Comparison of ENCODE assay signal across 15 cellular contexts in the genomic region with DNA sequence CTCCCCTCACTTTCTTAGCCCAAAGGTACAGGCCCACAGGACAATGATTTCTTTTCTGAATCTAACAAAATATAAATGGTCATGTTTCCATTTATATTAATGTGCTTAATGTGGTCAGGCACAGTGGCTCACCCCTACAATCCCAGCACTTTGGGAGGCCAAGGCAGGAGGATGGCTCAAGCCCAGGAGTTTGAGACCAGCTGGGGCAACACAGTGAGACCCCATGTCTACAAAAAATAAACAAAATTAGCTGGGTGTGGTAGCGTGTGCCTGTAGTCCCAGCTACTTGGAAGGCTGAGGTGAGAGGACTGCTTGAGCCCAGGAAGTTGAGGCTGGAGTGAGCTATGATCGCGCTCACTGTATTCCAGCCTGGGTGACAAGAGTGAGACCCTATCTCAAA.
DNase-seq lines count a peak whose midpoint lies in the region; ATAC-seq and TF ChIP-seq lines count a peak whose summit lies in the region.
"Had no signal": no experiment of that assay in that cellular context is flagged by ENCODE, and none has a peak within 500 bp of the region (broad histone marks: within the 10 kb centered on the region; RNA-seq: fewer than 3 reads in every experiment).

No MANE protein-coding gene starts in this region.

- CTCF ChIA-PET in PC-3 (lab: Charles Lee), result no interaction called here

- peak overlapping the region in 2 of 3 donors; percentile 83 to 86 for H3K27ac Mint-ChIP-seq in CD4-positive, CD25-positive, alpha-beta regulatory T cell
- peak overlapping the region; percentile 77 for H3K27ac Mint-ChIP-seq in T-helper 17 cell

- no peak for TF ChIP-seq POLR2A in spleen (IDR thresholded peaks at IDR 0.05)

- no peaks in the 10 kb centered on the region for H3K9me2 ChIP-seq in PC-3 (replicated peaks; ENCODE audit: low read length)
- H3K9me2 ChIP-seq: SK-N-SH had no signal

- no peaks in the 10 kb centered on the region for H4K20me1 ChIP-seq in PC-3 (ENCODE audit: low read length)

- no peaks in the 10 kb centered on the region for H3K9me3 ChIP-seq in CD4-positive, CD25-positive, alpha-beta regulatory T cell (ENCODE audit: control insufficient read depth in 2 of 2, low read length in 2 of 2)
- H3K9me3 ChIP-seq in T-helper 17 cell (ENCODE audit: control insufficient read depth, low read length, poor library complexity, severe bottlenecking) (no peaks in the 10 kb centered on the region), right atrium auricular region (no peaks in the 10 kb centered on the region), spleen (no peaks in the 10 kb centered on the region), PC-3 (ENCODE audit: low read length) (no peaks in the 10 kb centered on the region)
- H3K9me3 ChIP-seq: SK-N-SH had no signal

- peaks cover 47% of the 10 kb centered on the region for H3K36me3 Mint-ChIP-seq in CD4-positive, CD25-positive, alpha-beta regulatory T cell
- H3K36me3 Mint-ChIP-seq in T-helper 17 cell (ENCODE audit: low read depth), result peaks cover 2% of the 10 kb centered on the region

- H3K9ac ChIP-seq in PC-3 (ENCODE audit: low read length), result no peak overlapping the region
- H3K9ac ChIP-seq: SK-N-SH had no signal

- TF ChIP-seq CTCF in right atrium auricular region (IDR thresholded peaks at IDR 0.05) (no peak), spleen (IDR thresholded peaks at IDR 0.05 in 8 of 11, conservative IDR thresholded peaks at IDR 0.05 in 3 of 11) (no peak), PC-3 (conservative IDR thresholded peaks at IDR 0.05; ENCODE audit: low read depth, low read length) (no peak)

- peaks cover 24% of the 10 kb centered on the region for H3K4me1 ChIP-seq in CD4-positive, CD25-positive, alpha-beta regulatory T cell (ENCODE audit: control insufficient read depth, insufficient read depth, low read length, poor library complexity, severe bottlenecking)
- H3K4me1 ChIP-seq in right atrium auricular region, result peaks cover 0 to 77% of the 10 kb centered on the region in 2 donors
- peaks cover 11 to 99% (median 76%) of the 10 kb centered on the region in 6 donors for H3K4me1 ChIP-seq in spleen
- H3K4me1 ChIP-seq in PC-3 (ENCODE audit: insufficient read depth, low read length), result peaks cover 8% of the 10 kb centered on the region

- H2AFZ ChIP-seq in PC-3 (ENCODE audit: low read length), result no peak overlapping the region

- no peaks in the 10 kb centered on the region for H3K9me3 Mint-ChIP-seq in CD4-positive, CD25-positive, alpha-beta regulatory T cell

- no peak overlapping the region for H3K4me3 Mint-ChIP-seq in CD4-positive, CD25-positive, alpha-beta regulatory T cell
- H3K4me3 Mint-ChIP-seq in T-helper 17 cell, result no peak overlapping the region

- no TSS peak for BruUV-seq in PC-3 (replicated peaks; lab: Mats Ljungman, UMichigan)

- H3K4me3 ChIP-seq in CD4-positive, CD25-positive, alpha-beta regulatory T cell (ENCODE audit: low read depth, low read length), result no peak overlapping the region
- H3K4me3 ChIP-seq in right atrium auricular region, result no peak overlapping the region
- no peak overlapping the region for H3K4me3 ChIP-seq in spleen
- H3K4me3 ChIP-seq in PC-3 (ENCODE audit: low read length), result no peak overlapping the region

- no peak overlapping the region for H3K27ac ChIP-seq in CD4-positive, CD25-positive, alpha-beta regulatory T cell (ENCODE audit: insufficient read depth, low read length, poor library complexity, severe bottlenecking)
- peak overlapping the region; percentile 87 to 90 for H3K27ac ChIP-seq in right atrium auricular region
- peak overlapping the region in 7 of 8 donors; percentile 5 to 97 (median 86) for H3K27ac ChIP-seq in spleen
- no peak overlapping the region for H3K27ac ChIP-seq in PC-3 (ENCODE audit: low read length)

- no peak for DNase-seq in CD4-positive, CD25-positive, alpha-beta regulatory T cell
- no peak for DNase-seq in T-helper 17 cell
- no peak for DNase-seq in right atrium auricular region (ENCODE audit: low spot score)
- DNase-seq in spleen, result no peak
- no peak for DNase-seq in superior temporal gyrus (ENCODE audit: extremely low spot score)
- no peak for DNase-seq in PC-3
- no peak for DNase-seq in UCSD-AML1 (lab: John Stamatoyannopoulos, UW; ENCODE audit: unreplicated experiment)
- DNase-seq: activated CD4-positive, alpha-beta T cell treated with anti-CD3 and anti-CD28 coated beads for 1 hour; activated effector memory CD4-positive, alpha-beta T cell treated with Interleukin-2 at 50 U/mL for 16 hours; foreskin fibroblast; KBM-7; NCI-H187; NK-92 treated with Interleukin-12 subunit alpha and Interleukin-12 subunit beta, amount 100 ng/mL, for 24 hours; SK-N-SH had no signal

- peaks cover 20 to 87% (median 54%) of the 10 kb centered on the region in 4 donors for H3K4me1 Mint-ChIP-seq in CD4-positive, CD25-positive, alpha-beta regulatory T cell
- peaks cover 46% of the 10 kb centered on the region for H3K4me1 Mint-ChIP-seq in T-helper 17 cell

- no peak for ATAC-seq in CD4-positive, CD25-positive, alpha-beta regulatory T cell (ENCODE audit: low read depth in 2 of 2)
- no peak for ATAC-seq in T-helper 17 cell
- no peak for ATAC-seq in PC-3
- ATAC-seq in GM18520 (IDR thresholded peaks at IDR 0.05; ENCODE audit: unreplicated experiment), result no peak

- POLR2A ChIA-PET in PC-3 (lab: Charles Lee; ENCODE audit: unreplicated experiment), result no interaction called here

- H3K4me2 ChIP-seq in PC-3 (ENCODE audit: low read length), result no peak overlapping the region
- H3K4me2 ChIP-seq: SK-N-SH had no signal

- H3F3A ChIP-seq in PC-3 (ENCODE audit: low read length, unreplicated experiment), result no peaks in the 10 kb centered on the region

- no peaks in the 10 kb centered on the region for H3K27me3 Mint-ChIP-seq in CD4-positive, CD25-positive, alpha-beta regulatory T cell
- no peaks in the 10 kb centered on the region for H3K27me3 Mint-ChIP-seq in T-helper 17 cell

- 93 to 100% (median 96%) methylated on average over 3 of the region's 3 CpGs for WGBS in spleen, 5 donors

- H3K79me2 ChIP-seq in PC-3 (ENCODE audit: low read length), result no peaks in the 10 kb centered on the region

- intact Hi-C loops in spleen (cut with DNase I; ENCODE audit: low total_unique reads) (no loop called here), PC-3 (cut with micrococcal nuclease) (no loop called here)

- peaks cover 32% of the 10 kb centered on the region for H3K36me3 ChIP-seq in CD4-positive, CD25-positive, alpha-beta regulatory T cell (ENCODE audit: control insufficient read depth, insufficient read depth, low read length)
- H3K36me3 ChIP-seq in right atrium auricular region (peaks cover 82% of the 10 kb centered on the region), spleen (peaks cover 0 to 100% (median 38%) of the 10 kb centered on the region in 6 donors), PC-3 (ENCODE audit: low read depth, low read length) (no peaks in the 10 kb centered on the region; the same call in 1 of the 2 replicates)

- no peaks in the 10 kb centered on the region for H3K27me3 ChIP-seq in CD4-positive, CD25-positive, alpha-beta regulatory T cell (ENCODE audit: control insufficient read depth, insufficient read depth, low read length)
- H3K27me3 ChIP-seq in right atrium auricular region (no peaks in the 10 kb centered on the region), spleen (replicated peaks in 1 of 7) (no peaks in the 10 kb centered on the region), PC-3 (ENCODE audit: low read length) (no peaks in the 10 kb centered on the region)

Comparison
In these comparisons a context has a peak if more than half of its experiments do, and no peak if none do; other contexts are left out.
1. H3K27ac ChIP-seq: peak in right atrium auricular region (2 of 2) and spleen (7 of 8); none in CD4-positive, CD25-positive, alpha-beta regulatory T cell (single experiment) and PC-3 (single experiment).